Comparison of ENCODE assay signal across 24 cellular contexts in the genomic region with DNA sequence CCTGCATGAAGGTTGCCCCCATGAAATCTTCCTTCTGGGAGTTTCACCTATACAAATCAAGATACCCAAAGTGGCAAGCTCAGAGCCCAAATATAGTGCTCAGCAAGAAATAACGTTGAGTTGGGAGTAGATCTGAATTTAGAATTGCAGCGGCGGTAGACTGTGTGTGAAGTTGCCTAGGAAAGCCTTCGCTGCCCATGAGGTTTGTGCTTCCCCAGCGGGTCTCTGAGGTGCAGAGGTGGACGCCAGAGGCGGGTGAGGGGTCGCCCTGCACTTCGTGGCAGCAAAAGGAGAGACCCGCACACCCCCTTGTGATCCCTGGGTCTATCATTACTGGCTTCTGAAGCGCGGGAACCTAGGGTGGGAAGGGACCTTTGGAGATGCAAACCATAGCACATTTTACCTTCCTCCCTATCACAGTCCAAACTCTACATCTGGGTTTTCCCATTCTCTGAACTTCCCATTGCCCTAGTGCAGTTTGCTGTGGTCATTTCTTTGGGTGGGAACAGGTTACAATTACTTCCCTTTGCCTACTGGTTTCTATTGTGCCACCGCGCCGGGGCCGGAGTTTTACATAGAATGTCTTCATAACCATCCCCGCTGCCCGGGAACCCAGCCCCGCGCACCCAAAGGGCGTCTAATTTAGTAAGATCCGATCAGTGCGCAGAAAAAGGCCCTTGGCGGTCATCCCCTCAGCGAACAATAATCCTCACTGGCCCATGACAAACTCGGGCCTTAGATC. TPM values are rescaled to one million over a fixed set of nuclear protein-coding genes. Genes with fewer than 3 reads are reported as not detected.
DNase-seq lines count a peak whose midpoint lies in the region; ATAC-seq, FAIRE-seq and TF ChIP-seq lines count a peak whose summit lies in the region.
"Had no signal": no experiment of that assay in that cellular context is flagged by ENCODE, and none has a peak within 500 bp of the region (broad histone marks: within the 10 kb centered on the region; RNA-seq: fewer than 3 reads in every experiment).

No MANE protein-coding gene starts in this region.

- H4K5ac ChIP-seq in H9 (ENCODE audit: insufficient read length, low read depth, low read length) (no peak overlapping the region), H1 (ENCODE audit: insufficient read length, low read depth, low read length) (no peak overlapping the region)

- FAIRE-seq in H1 (lab: Jason Lieb, UNC) = no peak

- H3K4me3 ChIP-seq in AG04449 (ENCODE audit: low read depth, low read length) = peak overlapping the region; percentile 83
- H3K4me3 ChIP-seq in H1 (ENCODE audit: extremely low read depth in 1 of 4, insufficient read depth in 2 of 4, low read depth in 3 of 4, low read length in 4 of 4) = peak overlapping the region in 2 of 4 experiments; percentile 5 to 51; a peak in 3 of 8 replicates
- H3K4me3 ChIP-seq: heart left ventricle, right lobe of liver, SJCRH30 had no signal

- H3K36me3 Mint-ChIP-seq in H9 (ENCODE audit: insufficient read depth in 1 of 3, low read depth in 3 of 3) = no peaks in the 10 kb centered on the region; a peak in 1 of 7 replicates

- no peak for TF ChIP-seq CTCF in AG04449 (IDR thresholded peaks at IDR 0.05; ENCODE audit: insufficient read depth, low read length, missing control alignments)
- TF ChIP-seq CTCF in H9 (conservative IDR thresholded peaks at IDR 0.05) = no peak
- no peak for TF ChIP-seq CTCF in H1 (IDR thresholded peaks at IDR 0.05; ENCODE audit: control extremely low read depth in 1 of 3, insufficient read depth in 1 of 3, low read depth in 1 of 3, low read length in 3 of 3)
- TF ChIP-seq CTCF in omental fat pad (IDR thresholded peaks at IDR 0.05) = no peak

- H3K23ac ChIP-seq in H9 (ENCODE audit: insufficient read length, low read depth, low read length) (no peak overlapping the region), H1 (ENCODE audit: insufficient read length) (no peak overlapping the region)

- DNase-seq in AG04449 (ENCODE audit: low read depth, low spot score) (no peak), H9 (no peak), H1 (ENCODE audit: low read depth in 1 of 2, low spot score in 2 of 2) (peak in 1 of 2 experiments; percentile 64), omental fat pad (ENCODE audit: low spot score) (no peak), NCI-H524 treated with DMSO at 0.1 percent for 48 hours (lab: John Stamatoyannopoulos, UW) (no peak), T1000 (lab: John Stamatoyannopoulos, UW) (no peak), NCI-H1436 treated with DMSO at 0.1 percent for 48 hours (lab: John Stamatoyannopoulos, UW) (no peak), RPMI8226 (no peak)
- DNase-seq: ACHN; activated CD8-positive, alpha-beta T cell treated with anti-CD3 and anti-CD28 coated beads, Interleukin-2, amount 10 ng/mL, durations not matched to agents 7 days and 5 days; activated naive CD4-positive, alpha-beta T cell treated with anti-CD3 and anti-CD28 coated beads for 36 hours; activated T-cell treated with anti-CD3 and anti-CD28 coated beads, Interleukin-2, amount 50 U/mL, for 24 hours; aorta; heart left ventricle; immature natural killer cell; Karpas-422; left ventricle myocardium inferior; NCI-H1048; NCI-H2029 treated with DMSO at 0.1 percent for 48 hours; NCI-H446; right lobe of liver; SJCRH30 had no signal

- H3K4ac ChIP-seq in H9 (ENCODE audit: low read depth, low read length) = no peak overlapping the region
- H3K4ac ChIP-seq in H1 (replicated peaks; ENCODE audit: insufficient read length, low read depth, low read length) = no peak overlapping the region

- TF ChIP-seq POLR2A in H1 (IDR thresholded peaks at IDR 0.05; ENCODE audit: control extremely low read depth in 1 of 2, low read depth in 2 of 2, low read length in 2 of 2) = no peak

- no peaks in the 10 kb centered on the region for H3K9me3 ChIP-seq in H9 (ENCODE audit: control insufficient read depth, low read depth, low read length)
- H3K9me3 ChIP-seq in H1 (ENCODE audit: insufficient read depth in 2 of 2, low read depth in 1 of 2, low read length in 1 of 2) = peaks cover 0 to 3% of the 10 kb centered on the region in 2 experiments; a peak in 1 of 4 replicates
- H3K9me3 ChIP-seq: heart left ventricle, left ventricle myocardium inferior, SJCRH30 had no signal

- no CpG with 5 or more reads among the region's 26 CpGs for WGBS in H9 (ENCODE audit: extremely low coverage, insufficient read length, low lambda C conversion rate)
- WGBS in H1 (ENCODE audit: extremely low coverage in 1 of 2, insufficient coverage in 1 of 2, insufficient read length in 1 of 2, insufficient replicate concordance in 2 of 2, low coverage in 1 of 2, low lambda C conversion rate in 2 of 2, missing lambda C conversion rate in 1 of 2), 2 experiments = 3% methylated on average over 26 of the region's 26 CpGs; no CpG with 5 or more reads in 1 of the 2 experiments

- H2BK12ac ChIP-seq in H9 (ENCODE audit: insufficient read length, low read depth, low read length) (no peak overlapping the region), H1 (ENCODE audit: low read depth, low read length) (no peak overlapping the region)

- H3K27ac ChIP-seq in H9 (ENCODE audit: insufficient read length, low read depth, low read length) = no peak overlapping the region
- no peak overlapping the region for H3K27ac ChIP-seq in H1 (ENCODE audit: low read depth, low read length)
- H3K27ac ChIP-seq: heart left ventricle, left ventricle myocardium inferior, right lobe of liver, SJCRH30 had no signal

- no peak overlapping the region for H3T11ph ChIP-seq in H9 (ENCODE audit: low read length)

- H2AK5ac ChIP-seq in H9 (ENCODE audit: insufficient read length, low read length) (no peak overlapping the region), H1 (ENCODE audit: low read depth, low read length) (no peak overlapping the region)

- H3K79me1 ChIP-seq in H9 (ENCODE audit: insufficient read depth, low read depth, low read length, poor library complexity, severe bottlenecking) = no peaks in the 10 kb centered on the region
- no peaks in the 10 kb centered on the region for H3K79me1 ChIP-seq in H1 (ENCODE audit: low read depth, low read length)

- peaks cover 0 to 2% (median 0%) of the 10 kb centered on the region in 4 experiments; a peak in 1 of 8 replicates for H3K36me3 ChIP-seq in H1 (ENCODE audit: control insufficient read depth in 2 of 4, insufficient read depth in 4 of 4, low read length in 3 of 4)
- H3K36me3 ChIP-seq: heart left ventricle, left ventricle myocardium inferior, right lobe of liver had no signal

- H2BK5ac ChIP-seq in H9 (ENCODE audit: insufficient read length, low read length) (no peak overlapping the region), H1 (ENCODE audit: low read depth, low read length) (no peak overlapping the region)

- peak overlapping the region; percentile 52 for H3K4me2 ChIP-seq in H9 (ENCODE audit: insufficient read depth, insufficient read length, low read length)
- H3K4me2 ChIP-seq in H1 (ENCODE audit: insufficient read depth in 1 of 2, low read depth in 2 of 2, low read length in 2 of 2) = peak overlapping the region; percentile 64 to 73

- TF ChIP-seq RAD21 in H1 (IDR thresholded peaks at IDR 0.05 in 1 of 2, conservative IDR thresholded peaks at IDR 0.05 in 1 of 2; ENCODE audit: low read depth in 2 of 2, low read length in 2 of 2) = no peak

- no peak overlapping the region for H3K14ac ChIP-seq in H9 (ENCODE audit: insufficient read depth, low read length)
- H3K14ac ChIP-seq in H1 (ENCODE audit: insufficient read length) = no peak overlapping the region

- CTCF ChIA-PET in AG04449 (lab: Yijun Ruan, JAX) = interaction anchor here (0.6 to 1.2 kb wide), 2 partner anchors 20 to 25 kb away, joined by 3 read pairs; no protein-coding TSS in a partner anchor
- CTCF ChIA-PET in H1 (lab: Charles Lee; ENCODE audit: partially characterized antibody) = interaction anchor here (3.5 kb wide), 1 partner anchor 26 kb away, joined by 24 read pairs; no protein-coding TSS in a partner anchor

- no peak overlapping the region for H2BK120ac ChIP-seq in H9 (ENCODE audit: low read depth, low read length, poor library complexity, severe bottlenecking)
- H2BK120ac ChIP-seq in H1 (replicated peaks; ENCODE audit: low read depth, low read length) = no peak overlapping the region

- ATAC-seq in omental fat pad (ENCODE audit: low FRiP score) = peak; percentile 28
- ATAC-seq: activated CD8-positive, alpha-beta T cell treated with anti-CD3 and anti-CD28 coated beads, Interleukin-2, amount 10 ng/mL, durations not matched to agents 7 days and 5 days; heart left ventricle; right lobe of liver had no signal

- peaks cover 2 to 19% of the 10 kb centered on the region in 2 experiments; a peak in 4 of 5 replicates for H3K9me3 Mint-ChIP-seq in H9

- H3K4me3 Mint-ChIP-seq in H9 = peak overlapping the region in 1 of 2 experiments; percentile 85; a peak in 3 of 5 replicates
- H3K4me3 Mint-ChIP-seq: activated naive CD4-positive, alpha-beta T cell treated with anti-CD3 and anti-CD28 coated beads for 36 hours; activated T-cell treated with anti-CD3 and anti-CD28 coated beads, Interleukin-2, amount 50 U/mL, for 24 hours; T-helper 2 cell treated with Interferon-gamma antibody and Interleukin-4, amounts not matched to agents 5 μg/mL and 100 μg/mL, for 36 hours had no signal

- H3K56ac ChIP-seq in H9 (ENCODE audit: insufficient read length, low read depth, low read length) = no peak overlapping the region
- no peak overlapping the region for H3K56ac ChIP-seq in H1 (replicated peaks; ENCODE audit: insufficient read length, low read depth, low read length)

- H2BK15ac ChIP-seq in H9 (ENCODE audit: low read depth, low read length) (no peak overlapping the region), H1 (ENCODE audit: low read length) (no peak overlapping the region; the same call in 1 of the 2 replicates)

- H3K18ac ChIP-seq in H9 (ENCODE audit: insufficient read length, low read depth, low read length) (no peak overlapping the region), H1 (ENCODE audit: extremely low read depth, low read length) (no peak overlapping the region)

- H3K9ac ChIP-seq in H9 (ENCODE audit: extremely low read depth, insufficient read length, low read length) (no peak overlapping the region), H1 (replicated peaks in 1 of 4; ENCODE audit: extremely low read depth in 1 of 4, low read depth in 3 of 4, low read length in 3 of 4) (no peak overlapping the region)

- H3K23me2 ChIP-seq in H9 (ENCODE audit: insufficient read length, low read depth, low read length, poor library complexity, severe bottlenecking) (peaks cover 16% of the 10 kb centered on the region), H1 (ENCODE audit: low read depth, low read length) (peaks cover 9% of the 10 kb centered on the region; the same call in 1 of the 2 replicates)

- H4K20me1 ChIP-seq in H9 (ENCODE audit: control insufficient read depth, insufficient read depth, insufficient read length) (no peaks in the 10 kb centered on the region), H1 (replicated peaks in 1 of 2; ENCODE audit: control insufficient read depth in 1 of 2, insufficient read depth in 2 of 2, low read length in 2 of 2) (peaks cover 6 to 20% of the 10 kb centered on the region in 2 experiments)

- POLR2A ChIA-PET in AG04449 (lab: Yijun Ruan, JAX) = interaction anchor here (1.0 kb wide), 1 partner anchor 157 kb away, joined by 3 read pairs; the partner anchor contains the start of gene WARS2
- POLR2A ChIA-PET in H1 (lab: Charles Lee; ENCODE audit: partially characterized antibody) = no interaction called here

- no peak overlapping the region for H4K91ac ChIP-seq in H9 (ENCODE audit: insufficient read length, low read depth, low read length)
- H4K91ac ChIP-seq in H1 (replicated peaks; ENCODE audit: insufficient read length, low read length) = no peak overlapping the region

- H3K27ac Mint-ChIP-seq in H9 = no peak overlapping the region
- H3K27ac Mint-ChIP-seq: activated naive CD4-positive, alpha-beta T cell treated with anti-CD3 and anti-CD28 coated beads for 36 hours; activated T-cell treated with anti-CD3 and anti-CD28 coated beads, Interleukin-2, amount 50 U/mL, for 24 hours; CD14-positive monocyte; immature natural killer cell had no signal

- peaks cover 3% of the 10 kb centered on the region for H3K4me1 ChIP-seq in H9 (ENCODE audit: insufficient read depth, low read length)
- peaks cover 3 to 19% (median 10%) of the 10 kb centered on the region in 4 experiments for H3K4me1 ChIP-seq in H1 (replicated peaks in 1 of 4; ENCODE audit: control insufficient read depth in 3 of 4, insufficient read depth in 4 of 4, low read length in 3 of 4)
- H3K4me1 ChIP-seq: SJCRH30 had no signal

- peaks cover 47 to 60% of the 10 kb centered on the region in 2 experiments for H3K4me1 Mint-ChIP-seq in H9

- H2AFZ ChIP-seq in H9 (ENCODE audit: low read length) (no peak overlapping the region), H1 (ENCODE audit: low read length) (no peak overlapping the region)

- H3K27me3 Mint-ChIP-seq in H9 (ENCODE audit: low read depth) = peaks cover 100% of the 10 kb centered on the region

- H3K79me2 ChIP-seq in H9 (ENCODE audit: insufficient read depth, low read length) (no peaks in the 10 kb centered on the region), H1 (ENCODE audit: control insufficient read depth in 1 of 2, insufficient read depth in 2 of 2, low read length in 2 of 2) (no peaks in the 10 kb centered on the region)

- H2BK20ac ChIP-seq in H9 (ENCODE audit: low read depth, low read length, poor library complexity, severe bottlenecking) (no peak overlapping the region), H1 (ENCODE audit: low read length) (peak overlapping the region; percentile 40; the same call in 1 of the 2 replicates)

- peaks cover 91% of the 10 kb centered on the region for H3K27me3 ChIP-seq in H9 (ENCODE audit: insufficient read depth, low read length)
- peaks cover 87 to 100% (median 97%) of the 10 kb centered on the region in 4 experiments for H3K27me3 ChIP-seq in H1 (replicated peaks in 1 of 4; ENCODE audit: control insufficient read depth in 3 of 4, extremely low read depth in 1 of 4, insufficient read depth in 3 of 4, low read length in 3 of 4)
- H3K27me3 ChIP-seq: SJCRH30 had no signal

- no peak for TF ChIP-seq EP300 in H1 (IDR thresholded peaks at IDR 0.05; ENCODE audit: borderline replicate concordance in 1 of 2, low read depth in 2 of 2, low read length in 2 of 2)

- H4K8ac ChIP-seq in H9 (replicated peaks; ENCODE audit: insufficient read length, low read depth, low read length) (no peak overlapping the region), H1 (ENCODE audit: extremely low read depth, insufficient read depth, low read length) (no peak overlapping the region)

RNA-seq across cellular contexts. Expression of gene TBX15, which starts 5.2 kb away (rescaled TPM):
- total RNA-seq in H9 (2021) (0.07 TPM in 1 of 2 replicates, not detected in the other), omental fat pad (1 to 10 TPM; 1.8 to 4.1 (median 3.2) TPM)
- 0.24 and 0.42 TPM in 2 replicates for total RNA-seq in H1 (2021; fragmentation: NEBNext Ultra II Directional; extraction: Animal tissue kit (Norgen Biotek cat#: 25700))
- polyA plus RNA-seq in H1 (2011; rRNA removed) = 0.09 and 0.14 TPM in 2 replicates
- polyA plus RNA-seq in H1 (2011; cell fraction: cytosol; rRNA removed) = 0.14 TPM
- 0.19 TPM for polyA plus RNA-seq in H1 (2011; cell fraction: nucleus; rRNA removed)
- 0.04 to 0.13 TPM (median 0.10 TPM) in 3 of 4 replicates, not detected in the other for polyA plus RNA-seq in H1 (2012, experiment 1 of 2)
- not detected for polyA plus RNA-seq in H1 (2012, experiment 2 of 2)
- polyA plus RNA-seq in H1 (2013, experiment 1 of 2) = 0.12 TPM
- 0.11 TPM for polyA plus RNA-seq in H1 (2013, experiment 2 of 2)
- 0.22 and 0.35 TPM in 2 replicates for polyA minus RNA-seq in H1 (2011; rRNA and poly(A)+ RNA removed)
- polyA minus RNA-seq in H1 (2011; cell fraction: cytosol; rRNA and poly(A)+ RNA removed) = not detected
- 0.40 TPM for polyA minus RNA-seq in H1 (2011; cell fraction: nucleus; rRNA and poly(A)+ RNA removed)
- total RNA-seq: activated CD8-positive, alpha-beta T cell treated with anti-CD3 and anti-CD28 coated beads, Interleukin-2, amount 10 ng/mL, durations not matched to agents 7 days and 5 days; activated naive CD4-positive, alpha-beta T cell treated with anti-CD3 and anti-CD28 coated beads for 36 hours had no signal
- polyA plus RNA-seq: CD14-positive monocyte, immature natural killer cell had no signal
